ENCODE assay signal across 9 cellular contexts in the genomic region with DNA sequence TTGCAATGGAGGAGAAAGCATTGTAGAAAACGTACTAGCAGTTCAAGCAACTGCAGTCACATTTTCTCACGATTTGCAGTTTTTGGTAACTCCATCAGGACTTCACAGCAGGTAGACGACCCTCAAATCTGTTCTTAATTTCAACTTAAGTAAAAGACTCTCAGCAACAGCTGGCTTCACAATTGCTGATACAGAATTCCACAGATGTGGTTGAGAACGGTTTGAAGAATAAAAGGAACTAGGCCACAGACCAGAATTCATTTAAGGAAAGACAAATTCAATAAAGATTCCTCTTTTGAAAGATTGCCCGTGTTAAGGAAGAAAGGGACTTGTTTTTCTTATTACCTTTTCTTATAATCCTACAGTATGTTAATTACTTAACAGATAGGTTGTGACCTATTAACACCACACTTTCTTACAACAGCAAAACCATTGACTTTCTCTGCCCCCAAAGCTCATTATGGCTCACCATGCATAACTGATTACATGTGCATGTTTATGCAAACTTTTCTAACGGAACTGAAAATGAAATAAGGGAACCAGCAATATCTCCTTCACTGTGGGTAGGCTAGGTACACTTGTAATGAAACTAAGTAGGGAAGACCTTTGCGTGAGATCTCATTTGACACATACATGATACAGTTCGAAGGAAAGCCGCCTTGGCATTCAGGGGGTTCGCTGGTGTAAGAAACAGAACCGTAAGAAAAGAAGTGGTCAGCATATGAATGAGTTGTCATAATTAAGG. TPM values are rescaled to one million over a fixed set of nuclear protein-coding genes. Genes with fewer than 3 reads are reported as not detected.
A peak's percentile ranks its signal among the peaks of the same experiment; 100 is the strongest.
DNase-seq lines count a peak whose midpoint lies in the region; ATAC-seq lines count a peak whose summit lies in the region.
"Had no signal": no experiment of that assay in that cellular context is flagged by ENCODE, and none has a peak within 500 bp of the region (broad histone marks: within the 10 kb centered on the region; RNA-seq: fewer than 3 reads in every experiment).

No MANE protein-coding gene starts in this region.

- peak; percentile 96 for ATAC-seq in GM18519 (IDR thresholded peaks at IDR 0.05; ENCODE audit: low FRiP score, unreplicated experiment)
- peak; percentile 95 for ATAC-seq in GM21786 (IDR thresholded peaks at IDR 0.05; ENCODE audit: unreplicated experiment)
- ATAC-seq in HG03521 (IDR thresholded peaks at IDR 0.05; ENCODE audit: unreplicated experiment), result peak; percentile 88
- ATAC-seq in memory B cell (ENCODE audit: low read depth), result peak; percentile 85
- no peak for ATAC-seq in activated CD8-positive, alpha-beta memory T cell treated with anti-CD3 and anti-CD28 coated beads, Interleukin-2, amount 10 ng/mL, durations not matched to agents 7 days and 5 days
- ATAC-seq in sciatic nerve, result no peak

- CTCF ChIA-PET in activated CD8-positive, alpha-beta memory T cell treated with anti-CD3 and anti-CD28 coated beads, Interleukin-2, amount 10 ng/mL, durations not matched to agents 7 days and 5 days (lab: Charles Lee), result no interaction called here

- DNase-seq in memory B cell (ENCODE audit: low spot score in 2 of 2), result peak in 1 of 2 donors; percentile 42
- DNase-seq in GM19238 (ENCODE audit: insufficient read length, low spot score), result no peak
- DNase-seq in activated CD8-positive, alpha-beta memory T cell treated with anti-CD3 and anti-CD28 coated beads, Interleukin-2, amount 10 ng/mL, durations not matched to agents 7 days and 5 days, result no peak
- DNase-seq in head of caudate nucleus, result no peak
- no peak for DNase-seq in sciatic nerve (ENCODE audit: low spot score)

- intact Hi-C loops in head of caudate nucleus (cut with DNase I), result no loop called here
- intact Hi-C loops in sciatic nerve (cut with DNase I), result no loop called here

- H3K4me1 Mint-ChIP-seq in memory B cell, result peaks cover 10% of the 10 kb centered on the region
- peaks cover 2% of the 10 kb centered on the region for H3K4me1 Mint-ChIP-seq in activated CD8-positive, alpha-beta memory T cell treated with anti-CD3 and anti-CD28 coated beads, Interleukin-2, amount 10 ng/mL, durations not matched to agents 7 days and 5 days

- peaks cover 1% of the 10 kb centered on the region for H3K9me3 Mint-ChIP-seq in memory B cell
- no peaks in the 10 kb centered on the region for H3K9me3 Mint-ChIP-seq in activated CD8-positive, alpha-beta memory T cell treated with anti-CD3 and anti-CD28 coated beads, Interleukin-2, amount 10 ng/mL, durations not matched to agents 7 days and 5 days (ENCODE audit: low read depth)

- peak overlapping the region; percentile 83 for H3K4me3 Mint-ChIP-seq in memory B cell
- H3K4me3 Mint-ChIP-seq in activated CD8-positive, alpha-beta memory T cell treated with anti-CD3 and anti-CD28 coated beads, Interleukin-2, amount 10 ng/mL, durations not matched to agents 7 days and 5 days, result no peak overlapping the region
- H3K4me3 Mint-ChIP-seq: activated naive CD8-positive, alpha-beta T cell had no signal

- peaks cover 4% of the 10 kb centered on the region for H3K27me3 Mint-ChIP-seq in memory B cell
- H3K27me3 Mint-ChIP-seq in activated CD8-positive, alpha-beta memory T cell treated with anti-CD3 and anti-CD28 coated beads, Interleukin-2, amount 10 ng/mL, durations not matched to agents 7 days and 5 days, result peaks cover 46% of the 10 kb centered on the region
- H3K27me3 Mint-ChIP-seq: activated naive CD8-positive, alpha-beta T cell had no signal

- peaks cover 4% of the 10 kb centered on the region for H3K36me3 Mint-ChIP-seq in memory B cell
- no peaks in the 10 kb centered on the region for H3K36me3 Mint-ChIP-seq in activated CD8-positive, alpha-beta memory T cell treated with anti-CD3 and anti-CD28 coated beads, Interleukin-2, amount 10 ng/mL, durations not matched to agents 7 days and 5 days
- H3K36me3 Mint-ChIP-seq: activated naive CD8-positive, alpha-beta T cell had no signal

- H3K27ac Mint-ChIP-seq in memory B cell, result peak overlapping the region; percentile 67
- no peak overlapping the region for H3K27ac Mint-ChIP-seq in activated CD8-positive, alpha-beta memory T cell treated with anti-CD3 and anti-CD28 coated beads, Interleukin-2, amount 10 ng/mL, durations not matched to agents 7 days and 5 days
- H3K27ac Mint-ChIP-seq: activated naive CD8-positive, alpha-beta T cell had no signal

RNA-seq across cellular contexts. Expression of a gene that starts 4.7 kb away (rescaled TPM):
- total RNA-seq in activated CD8-positive, alpha-beta memory T cell treated with anti-CD3 and anti-CD28 coated beads, Interleukin-2, amount 10 ng/mL, durations not matched to agents 7 days and 5 days, result 1 to 10 TPM; 1.5 to 2.0 TPM
- 53.5 TPM for total RNA-seq in sciatic nerve

Comparison
In these comparisons a context has a peak if more than half of its experiments do, and no peak if none do; other contexts are left out.
1. ATAC-seq: peak in GM18519 (single experiment), GM21786 (single experiment), HG03521 (single experiment) and memory B cell (single experiment); none in activated CD8-positive, alpha-beta memory T cell treated with anti-CD3 and anti-CD28 coated beads, Interleukin-2, amount 10 ng/mL, durations not matched to agents 7 days and 5 days (single experiment) and sciatic nerve (single experiment).
2. RNA of a gene that starts 4.7 kb away (total RNA-seq): 53.5 TPM in sciatic nerve (single experiment); 1.5 to 2.0 TPM in activated CD8-positive, alpha-beta memory T cell treated with anti-CD3 and anti-CD28 coated beads, Interleukin-2, amount 10 ng/mL, durations not matched to agents 7 days and 5 days; every median in the first group is over 10 times any median in the second.